Comparison of ENCODE assay signal across 13 cellular contexts in genomic region chrX:40809210-40809609, GRCh38.
DNase-seq lines count a peak whose midpoint lies in the region; ATAC-seq lines count a peak whose summit lies in the region.
"Had no signal": no experiment of that assay in that cellular context is flagged by ENCODE, and none has a peak within 500 bp of the region (broad histone marks: within the 10 kb centered on the region; RNA-seq: fewer than 3 reads in every experiment).

No MANE protein-coding gene starts in this region.

- peak; percentile 88 for DNase-seq in DMS 273 treated with DMSO at 0.1 percent for 48 hours (lab: John Stamatoyannopoulos, UW)
- DNase-seq in HT1080 (ENCODE audit: low read depth) = peak; percentile 36
- peak; percentile 14 for DNase-seq in amniotic epithelial cell (ENCODE audit: low read depth)
- DNase-seq in kidney tubule cell (ENCODE audit: low spot score) = peak; percentile 27
- no peak for DNase-seq in activated CD8-positive, alpha-beta memory T cell treated with anti-CD3 and anti-CD28 coated beads for 24 hours
- DNase-seq in 8988T = no peak
- no peak for DNase-seq in mucosa of gallbladder (ENCODE audit: low spot score)
- DNase-seq: activated CD8-positive, alpha-beta T cell treated with anti-CD3 and anti-CD28 coated beads, Interleukin-2, amount 10 ng/mL, durations not matched to agents 7 days and 5 days; hypothalamus; NCI-H1092 treated with DMSO at 0.1 percent for 48 hours; stimulated activated CD4-positive, alpha-beta T cell treated with anti-CD3 and anti-CD28 coated beads, Interleukin-15, amount 100 ng/mL, for 24 hours had no signal

- ATAC-seq in HG02798 (IDR thresholded peaks at IDR 0.05; ENCODE audit: poor library complexity, unreplicated experiment) = no peak
- ATAC-seq: activated CD8-positive, alpha-beta T cell treated with anti-CD3 and anti-CD28 coated beads, Interleukin-2, amount 10 ng/mL, durations not matched to agents 7 days and 5 days; left lobe of liver had no signal

Comparison
In these comparisons a context has a peak if more than half of its experiments do, and no peak if none do; other contexts are left out.
1. DNase-seq: peak in DMS 273 treated with DMSO at 0.1 percent for 48 hours (single experiment), HT1080 (single experiment), amniotic epithelial cell (single experiment) and kidney tubule cell (single experiment); none in activated CD8-positive, alpha-beta memory T cell treated with anti-CD3 and anti-CD28 coated beads for 24 hours (single experiment), 8988T (single experiment) and mucosa of gallbladder (single experiment).